8 cellular contexts compared by ENCODE assay signal in genomic region chrX:44871114-44871645, GRCh38. TPM values are rescaled to one million over a fixed set of nuclear protein-coding genes. Genes with fewer than 3 reads are reported as not detected.
DNase-seq lines count a peak whose midpoint lies in the region; ATAC-seq lines count a peak whose summit lies in the region.

No MANE protein-coding gene starts in this region.

- H3K27ac ChIP-seq in iPS-18a (ENCODE audit: low read length): no peak overlapping the region

- no peak overlapping the region for H3K27ac Mint-ChIP-seq in activated T-helper 17 cell treated with anti-CD3 and anti-CD28 coated beads, Interleukin-2, amount 50 U/mL, for 72 hours
- H3K27ac Mint-ChIP-seq in stimulated activated effector memory CD8-positive, alpha-beta T cell treated with anti-CD3 and anti-CD28 coated beads, Interleukin-12 subunit alpha, Interleukin-12 subunit beta, amount 100 ng/mL, for 72 hours: no peak overlapping the region

- H3K4me1 Mint-ChIP-seq in activated T-helper 17 cell treated with anti-CD3 and anti-CD28 coated beads, Interleukin-2, amount 50 U/mL, for 72 hours: no peaks in the 10 kb centered on the region
- H3K4me1 Mint-ChIP-seq in stimulated activated effector memory CD8-positive, alpha-beta T cell treated with anti-CD3 and anti-CD28 coated beads, Interleukin-12 subunit alpha, Interleukin-12 subunit beta, amount 100 ng/mL, for 72 hours: no peaks in the 10 kb centered on the region

- ATAC-seq in activated T-helper 17 cell treated with anti-CD3 and anti-CD28 coated beads, Interleukin-2, amount 50 U/mL, for 72 hours (replicated peaks): no peak
- no peak for ATAC-seq in stimulated activated effector memory CD8-positive, alpha-beta T cell treated with anti-CD3 and anti-CD28 coated beads, Interleukin-12 subunit alpha, Interleukin-12 subunit beta, amount 100 ng/mL, for 72 hours

- peaks cover 22% of the 10 kb centered on the region for H3K36me3 Mint-ChIP-seq in activated T-helper 17 cell treated with anti-CD3 and anti-CD28 coated beads, Interleukin-2, amount 50 U/mL, for 72 hours (ENCODE audit: low read depth)
- H3K36me3 Mint-ChIP-seq in stimulated activated effector memory CD8-positive, alpha-beta T cell treated with anti-CD3 and anti-CD28 coated beads, Interleukin-12 subunit alpha, Interleukin-12 subunit beta, amount 100 ng/mL, for 72 hours: no peaks in the 10 kb centered on the region

- H3K9ac ChIP-seq in iPS-18a (ENCODE audit: low read length): peak overlapping the region; percentile 76

- DNase-seq in NCI-H82 (lab: John Stamatoyannopoulos, UW): peak; percentile 4
- no peak for DNase-seq in NCI-H82 treated with DMSO at 0.1 percent for 48 hours (lab: John Stamatoyannopoulos, UW; ENCODE audit: unreplicated experiment)
- no peak for DNase-seq in stimulated activated effector memory CD8-positive, alpha-beta T cell treated with anti-CD3 and anti-CD28 coated beads, Interleukin-12 subunit alpha, Interleukin-12 subunit beta, amount 100 ng/mL, for 72 hours (ENCODE audit: low spot score in 2 of 2)
- DNase-seq in D341Med (ENCODE audit: low spot score): no peak
- no peak for DNase-seq in 8988T
- DNase-seq in SKM-1 treated with dmso at 0.1 percent for 144 hours (lab: John Stamatoyannopoulos, UW; ENCODE audit: unreplicated experiment): no peak

- H3K27me3 ChIP-seq in iPS-18a (ENCODE audit: control insufficient read depth, insufficient read depth, low read length): no peaks in the 10 kb centered on the region

- peak overlapping the region; percentile 92 for H3K4me3 Mint-ChIP-seq in activated T-helper 17 cell treated with anti-CD3 and anti-CD28 coated beads, Interleukin-2, amount 50 U/mL, for 72 hours
- peak overlapping the region; percentile 77 for H3K4me3 Mint-ChIP-seq in stimulated activated effector memory CD8-positive, alpha-beta T cell treated with anti-CD3 and anti-CD28 coated beads, Interleukin-12 subunit alpha, Interleukin-12 subunit beta, amount 100 ng/mL, for 72 hours

- no peaks in the 10 kb centered on the region for H3K4me1 ChIP-seq in iPS-18a (ENCODE audit: control insufficient read depth, low read depth, low read length)

- no peaks in the 10 kb centered on the region for H3K9me3 Mint-ChIP-seq in activated T-helper 17 cell treated with anti-CD3 and anti-CD28 coated beads, Interleukin-2, amount 50 U/mL, for 72 hours
- no peaks in the 10 kb centered on the region for H3K9me3 Mint-ChIP-seq in stimulated activated effector memory CD8-positive, alpha-beta T cell treated with anti-CD3 and anti-CD28 coated beads, Interleukin-12 subunit alpha, Interleukin-12 subunit beta, amount 100 ng/mL, for 72 hours

- H3K9me3 ChIP-seq in iPS-18a (ENCODE audit: control insufficient read depth, low read depth, low read length): peaks cover 11% of the 10 kb centered on the region

- no peaks in the 10 kb centered on the region for H3K27me3 Mint-ChIP-seq in activated T-helper 17 cell treated with anti-CD3 and anti-CD28 coated beads, Interleukin-2, amount 50 U/mL, for 72 hours

- H3K36me3 ChIP-seq in iPS-18a (ENCODE audit: control insufficient read depth, low read depth, low read length): no peaks in the 10 kb centered on the region

- peak overlapping the region; percentile 84 for H3K4me3 ChIP-seq in iPS-18a (ENCODE audit: low read length)

RNA-seq across cellular contexts. Expression of gene KDM6A, which starts 1.8 kb away (rescaled TPM):
- total RNA-seq in activated T-helper 17 cell treated with anti-CD3 and anti-CD28 coated beads, Interleukin-2, amount 50 U/mL, for 72 hours: 10 to 100 TPM; 24.4 to 33.1 TPM

RNA-seq across cellular contexts. Expression of gene DUSP21, which starts 27.4 kb away (rescaled TPM):
- total RNA-seq in activated T-helper 17 cell treated with anti-CD3 and anti-CD28 coated beads, Interleukin-2, amount 50 U/mL, for 72 hours: not detected
